In genomic region chr12:130448044-130448821, GRCh38 we compare ENCODE assay signal across 24 cellular contexts.
DNase-seq lines count a peak whose midpoint lies in the region; ATAC-seq and TF ChIP-seq lines count a peak whose summit lies in the region.
"Had no signal": no experiment of that assay in that cellular context is flagged by ENCODE, and none has a peak within 500 bp of the region (broad histone marks: within the 10 kb centered on the region; RNA-seq: fewer than 3 reads in every experiment).

No MANE protein-coding gene starts in this region.

- no peaks in the 10 kb centered on the region for H3K27me3 Mint-ChIP-seq in chondrocyte (ENCODE audit: low read depth)
- H3K27me3 Mint-ChIP-seq: CD4-positive, alpha-beta memory T cell; CD4-positive, CD25-positive, alpha-beta regulatory T cell; CD8-positive, alpha-beta memory T cell had no signal

- H3K4me3 ChIP-seq in neuronal stem cell (ENCODE audit: low read length in 2 of 2), result no peak overlapping the region
- no peak overlapping the region for H3K4me3 ChIP-seq in heart right ventricle
- H3K4me3 ChIP-seq: BLaER1 had no signal

- no peak overlapping the region for H2AFZ ChIP-seq in neuronal stem cell (ENCODE audit: low read length)

- TF ChIP-seq CTCF in chondrocyte (IDR thresholded peaks at IDR 0.05) (no peak), heart right ventricle (IDR thresholded peaks at IDR 0.05) (no peak)

- peak overlapping the region; percentile 49 for H3K18ac ChIP-seq in neuronal stem cell (ENCODE audit: low read length)

- no peaks in the 10 kb centered on the region for H3K79me1 ChIP-seq in neuronal stem cell (ENCODE audit: low read depth, low read length)

- intact Hi-C loops in heart right ventricle (cut with DNase I), result no loop called here

- H3K23ac ChIP-seq in neuronal stem cell (ENCODE audit: low read depth, low read length, poor library complexity), result peak overlapping the region; percentile 46

- in situ Hi-C loops in G401 (cut with HindIII; ENCODE audit: low sequenced_read_pairs), result no loop called here

- no peak overlapping the region for H4K8ac ChIP-seq in neuronal stem cell (ENCODE audit: low read depth, low read length)

- H2BK120ac ChIP-seq in neuronal stem cell (ENCODE audit: low read depth, low read length), result no peak overlapping the region

- H3K4me1 ChIP-seq in neuronal stem cell (ENCODE audit: control insufficient read depth in 2 of 2, insufficient read depth in 1 of 2, low read depth in 1 of 2, low read length in 2 of 2), result no peaks in the 10 kb centered on the region
- H3K4me1 ChIP-seq in heart right ventricle, result no peaks in the 10 kb centered on the region
- H3K4me1 ChIP-seq: BE2C, BLaER1 had no signal

- H2BK12ac ChIP-seq in neuronal stem cell (ENCODE audit: low read length), result no peak overlapping the region

- H3K14ac ChIP-seq in neuronal stem cell (ENCODE audit: low read length), result peak overlapping the region; percentile 58

- no peak overlapping the region for H2AK5ac ChIP-seq in neuronal stem cell (ENCODE audit: low read depth, low read length)

- no peak overlapping the region for H3K27ac Mint-ChIP-seq in chondrocyte (ENCODE audit: unreplicated experiment)
- H3K27ac Mint-ChIP-seq: CD14-positive monocyte; CD4-positive, alpha-beta memory T cell; CD4-positive, CD25-positive, alpha-beta regulatory T cell; CD8-positive, alpha-beta memory T cell had no signal

- H3K27me3 ChIP-seq in neuronal stem cell (ENCODE audit: control insufficient read depth in 3 of 3, insufficient read depth in 3 of 3, low read depth in 1 of 3, low read length in 3 of 3) (no peaks in the 10 kb centered on the region), heart right ventricle (peaks cover 0 to 18% (median 10%) of the 10 kb centered on the region in 7 donors)
- H3K27me3 ChIP-seq: BE2C, BLaER1 had no signal

- no peak overlapping the region for H4K91ac ChIP-seq in neuronal stem cell (ENCODE audit: low read depth, low read length, poor library complexity)

- H3K4me1 Mint-ChIP-seq in chondrocyte (ENCODE audit: low read depth), result no peaks in the 10 kb centered on the region
- H3K4me1 Mint-ChIP-seq: CD14-positive monocyte; CD4-positive, alpha-beta memory T cell; CD4-positive, CD25-positive, alpha-beta regulatory T cell; CD8-positive, alpha-beta memory T cell had no signal

- H3K9me3 ChIP-seq in neuronal stem cell (replicated peaks in 1 of 2; ENCODE audit: control insufficient read depth in 2 of 2, insufficient read depth in 1 of 2, low read depth in 1 of 2, low read length in 2 of 2) (no peaks in the 10 kb centered on the region), heart right ventricle (no peaks in the 10 kb centered on the region)
- H3K9me3 ChIP-seq: BE2C, BLaER1 had no signal

- DNase-seq in OCI-M1 (lab: John Stamatoyannopoulos, UW) (peak; percentile 3), chondrocyte (ENCODE audit: low spot score) (peak; percentile 83), neuronal stem cell (ENCODE audit: low spot score) (no peak), G401 (ENCODE audit: low spot score) (no peak), heart right ventricle (no peak)
- DNase-seq: 8988T; ACHN; BE2C; C1 segment of cervical spinal cord; CD4-positive, alpha-beta memory T cell; CD4-positive, CD25-positive, alpha-beta regulatory T cell; CD8-positive, alpha-beta memory T cell; COR-L47; DMS 273 treated with DMSO at 0.1 percent for 48 hours; DMS153; DMS53; DMS79; DND-41; EL; GF-D8 had no signal

- ATAC-seq in heart right ventricle (no peak), GM21529 (IDR thresholded peaks at IDR 0.05; ENCODE audit: unreplicated experiment) (no peak), HG03565 (IDR thresholded peaks at IDR 0.05; ENCODE audit: unreplicated experiment) (no peak)

- H3K9me3 Mint-ChIP-seq in chondrocyte (ENCODE audit: low read depth), result no peaks in the 10 kb centered on the region

- H2BK15ac ChIP-seq in neuronal stem cell (ENCODE audit: low read length), result peak overlapping the region; percentile 16

- no peak overlapping the region for H3K4me3 Mint-ChIP-seq in chondrocyte (ENCODE audit: unreplicated experiment)
- H3K4me3 Mint-ChIP-seq: CD14-positive monocyte; CD4-positive, alpha-beta memory T cell; CD4-positive, CD25-positive, alpha-beta regulatory T cell; CD8-positive, alpha-beta memory T cell had no signal

- H3K27ac ChIP-seq in neuronal stem cell (replicated peaks; ENCODE audit: low read length), result no peak overlapping the region
- H3K27ac ChIP-seq in heart right ventricle, result no peak overlapping the region
- H3K27ac ChIP-seq: BLaER1 had no signal

- H3K4ac ChIP-seq in neuronal stem cell (ENCODE audit: low read length), result no peak overlapping the region

- H3K36me3 ChIP-seq in neuronal stem cell (replicated peaks in 1 of 2; ENCODE audit: control insufficient read depth in 2 of 2, insufficient read depth in 2 of 2, low read length in 2 of 2) (no peaks in the 10 kb centered on the region), heart right ventricle (no peaks in the 10 kb centered on the region)
- H3K36me3 ChIP-seq: BLaER1 had no signal

- no peak overlapping the region for H3K4me2 ChIP-seq in neuronal stem cell (ENCODE audit: insufficient read depth, low read length, poor library complexity, severe bottlenecking)
- H3K4me2 ChIP-seq: BLaER1 had no signal

- H3K9ac ChIP-seq in neuronal stem cell (ENCODE audit: low read depth, low read length, poor library complexity), result no peak overlapping the region
- H3K9ac ChIP-seq: BLaER1 had no signal

- H3K36me3 Mint-ChIP-seq in chondrocyte (ENCODE audit: low read depth), result no peaks in the 10 kb centered on the region
- H3K36me3 Mint-ChIP-seq: CD14-positive monocyte; CD4-positive, alpha-beta memory T cell; CD4-positive, CD25-positive, alpha-beta regulatory T cell; CD8-positive, alpha-beta memory T cell had no signal

- peak overlapping the region; percentile 31 for H2BK5ac ChIP-seq in neuronal stem cell (ENCODE audit: low read length)

- WGBS in neuronal stem cell (ENCODE audit: extremely low coverage in 2 of 2, insufficient read length in 2 of 2, insufficient replicate concordance in 1 of 2), 2 donors, result no CpG with 5 or more reads among the region's 20 CpGs
- WGBS in heart right ventricle, 2 donors, result 83 to 86% methylated on average over 20 of the region's 20 CpGs

Comparison
In these comparisons a context has a peak if more than half of its experiments do, and no peak if none do; other contexts are left out.
1. DNase-seq: peak in OCI-M1 (single experiment) and chondrocyte (single experiment); none in neuronal stem cell (single experiment), G401 (single experiment) and heart right ventricle (0 of 2).